In genomic region chr1:37438037-37438970, GRCh38 we compare ENCODE assay signal across 22 cellular contexts.
"Had no signal": no experiment of that assay in that cellular context is flagged by ENCODE, and none has a peak within 500 bp of the region (broad histone marks: within the 10 kb centered on the region; RNA-seq: fewer than 3 reads in every experiment).

No MANE protein-coding gene starts in this region.

- H3K9me3 Mint-ChIP-seq: activated CD4-positive, alpha-beta memory T cell treated with anti-CD3 and anti-CD28 coated beads, Interleukin-2, amount 10 ng/mL, durations not matched to agents 7 days and 5 days; activated CD4-positive, alpha-beta T cell treated with anti-CD3 and anti-CD28 coated beads, Interleukin-2, amount 10 ng/mL, durations not matched to agents 7 days and 5 days; activated naive CD4-positive, alpha-beta T cell treated with anti-CD3 and anti-CD28 coated beads, Interleukin-2, amount 10 ng/mL, durations not matched to agents 7 days and 5 days; activated naive CD8-positive, alpha-beta T cell treated with anti-CD3 and anti-CD28 coated beads, Interleukin-2, amount 10 ng/mL, durations not matched to agents 7 days and 5 days; activated T-cell treated with anti-CD3 and anti-CD28 coated beads, Interleukin-2, amount 50 U/mL, for 24 hours; natural killer cell had no signal

- H3K4me3 ChIP-seq: gastroesophageal sphincter, heart right ventricle, left ventricle myocardium inferior, lung, testis, transverse colon had no signal

- H3K4me3 Mint-ChIP-seq: activated CD4-positive, alpha-beta memory T cell treated with anti-CD3 and anti-CD28 coated beads, Interleukin-2, amount 10 ng/mL, durations not matched to agents 7 days and 5 days; activated CD4-positive, alpha-beta T cell treated with anti-CD3 and anti-CD28 coated beads, Interleukin-2, amount 10 ng/mL, durations not matched to agents 7 days and 5 days; activated naive CD4-positive, alpha-beta T cell treated with anti-CD3 and anti-CD28 coated beads, Interleukin-2, amount 10 ng/mL, durations not matched to agents 7 days and 5 days; activated naive CD8-positive, alpha-beta T cell treated with anti-CD3 and anti-CD28 coated beads, Interleukin-2, amount 10 ng/mL, durations not matched to agents 7 days and 5 days; activated T-cell treated with anti-CD3 and anti-CD28 coated beads, Interleukin-2, amount 50 U/mL, for 24 hours; natural killer cell; T-helper 17 cell had no signal

- DNase-seq: activated CD4-positive, alpha-beta memory T cell treated with anti-CD3 and anti-CD28 coated beads, Interleukin-2, amount 10 ng/mL, durations not matched to agents 7 days and 5 days; activated CD4-positive, alpha-beta T cell treated with anti-CD3 and anti-CD28 coated beads, Interleukin-2, amount 10 ng/mL, durations not matched to agents 7 days and 5 days; activated CD4-positive, CD25-positive, alpha-beta regulatory T cell treated with anti-CD3 and anti-CD28 coated beads, Interleukin-2, amount 50 U/mL, for 72 hours; activated CD8-positive, alpha-beta memory T cell treated with anti-CD3 and anti-CD28 coated beads, Interleukin-2, amount 50 U/mL, for 48 hours; activated gamma-delta T cell; activated naive CD4-positive, alpha-beta T cell treated with anti-CD3 and anti-CD28 coated beads, Interleukin-2, amount 10 ng/mL, durations not matched to agents 7 days and 5 days; activated naive CD8-positive, alpha-beta T cell treated with anti-CD3 and anti-CD28 coated beads, Interleukin-2, amount 10 ng/mL, durations not matched to agents 7 days and 5 days; activated T-cell treated with anti-CD3 and anti-CD28 coated beads, Interleukin-2, amount 50 U/mL, for 24 hours; central memory CD4-positive, alpha-beta T cell; heart right ventricle; left ventricle myocardium inferior; mesendoderm; natural killer cell; stimulated activated CD4-positive, alpha-beta T cell treated with anti-CD3 and anti-CD28 coated beads, Interleukin-12 subunit alpha, Interleukin-12 subunit beta, amount 100 ng/mL, for 4 hours; stimulated activated CD4-positive, alpha-beta T cell treated with anti-CD3 and anti-CD28 coated beads, Interleukin-4, amount 100 ng/mL, for 1 hour; stimulated activated naive CD8-positive, alpha-beta T cell treated with anti-CD3 and anti-CD28 coated beads, Interleukin-15, Interleukin-2, amounts not matched to agents 100 U/mL and 50 U/mL, for 24 hours; T-helper 17 cell; T1000; testis; transverse colon had no signal

- H3K27ac ChIP-seq: gastroesophageal sphincter, heart right ventricle, left ventricle myocardium inferior, testis, transverse colon had no signal

- H3K27me3 ChIP-seq: testis had no signal

- H3K36me3 Mint-ChIP-seq: activated naive CD4-positive, alpha-beta T cell treated with anti-CD3 and anti-CD28 coated beads, Interleukin-2, amount 10 ng/mL, durations not matched to agents 7 days and 5 days; activated naive CD8-positive, alpha-beta T cell treated with anti-CD3 and anti-CD28 coated beads, Interleukin-2, amount 10 ng/mL, durations not matched to agents 7 days and 5 days; natural killer cell had no signal

- H3K4me1 ChIP-seq: heart right ventricle, left ventricle myocardium inferior, testis, transverse colon had no signal

- H3K27ac Mint-ChIP-seq: activated CD4-positive, alpha-beta memory T cell treated with anti-CD3 and anti-CD28 coated beads, Interleukin-2, amount 10 ng/mL, durations not matched to agents 7 days and 5 days; activated CD4-positive, alpha-beta T cell treated with anti-CD3 and anti-CD28 coated beads, Interleukin-2, amount 10 ng/mL, durations not matched to agents 7 days and 5 days; activated naive CD4-positive, alpha-beta T cell treated with anti-CD3 and anti-CD28 coated beads, Interleukin-2, amount 10 ng/mL, durations not matched to agents 7 days and 5 days; activated naive CD8-positive, alpha-beta T cell treated with anti-CD3 and anti-CD28 coated beads, Interleukin-2, amount 10 ng/mL, durations not matched to agents 7 days and 5 days; activated T-cell treated with anti-CD3 and anti-CD28 coated beads, Interleukin-2, amount 50 U/mL, for 24 hours; natural killer cell; T-helper 17 cell had no signal

- H3K4me1 Mint-ChIP-seq: activated CD4-positive, alpha-beta memory T cell treated with anti-CD3 and anti-CD28 coated beads, Interleukin-2, amount 10 ng/mL, durations not matched to agents 7 days and 5 days; activated CD4-positive, alpha-beta T cell treated with anti-CD3 and anti-CD28 coated beads, Interleukin-2, amount 10 ng/mL, durations not matched to agents 7 days and 5 days; activated naive CD4-positive, alpha-beta T cell treated with anti-CD3 and anti-CD28 coated beads, Interleukin-2, amount 10 ng/mL, durations not matched to agents 7 days and 5 days; activated naive CD8-positive, alpha-beta T cell treated with anti-CD3 and anti-CD28 coated beads, Interleukin-2, amount 10 ng/mL, durations not matched to agents 7 days and 5 days; natural killer cell had no signal

- H3K9me3 ChIP-seq: gastroesophageal sphincter, heart right ventricle, left ventricle myocardium inferior, testis, transverse colon had no signal

- H3K36me3 ChIP-seq: gastroesophageal sphincter, heart right ventricle, left ventricle myocardium inferior, transverse colon had no signal
